In genomic region chr4:20317424-20317985, GRCh38 we compare ENCODE assay signal across 23 cellular contexts.
DNase-seq lines count a peak whose midpoint lies in the region; TF ChIP-seq lines count a peak whose summit lies in the region.
"Had no signal": no experiment of that assay in that cellular context is flagged by ENCODE, and none has a peak within 500 bp of the region (broad histone marks: within the 10 kb centered on the region; RNA-seq: fewer than 3 reads in every experiment).

No MANE protein-coding gene starts in this region.

- BruUV-seq in A673 (replicated peaks; lab: Mats Ljungman, UMichigan): no TSS peak
- no TSS peak for BruUV-seq in MCF 10A (replicated peaks; lab: Mats Ljungman, UMichigan)

- H2AFZ ChIP-seq in MM.1S (ENCODE audit: low read length): peak overlapping the region; percentile 74
- H2AFZ ChIP-seq in fibroblast of lung (ENCODE audit: low read length): peak overlapping the region; percentile 55
- no peak overlapping the region for H2AFZ ChIP-seq in neural progenitor cell (replicated peaks)

- no peak overlapping the region for H3K4me3 ChIP-seq in A673 (ENCODE audit: low read depth, low read length, poor library complexity, severe bottlenecking)
- H3K4me3 ChIP-seq in MM.1S (ENCODE audit: low read length): peak overlapping the region; percentile 24; the same call in 1 of the 2 replicates
- H3K4me3 ChIP-seq in fibroblast of lung (replicated peaks in 1 of 4; ENCODE audit: control extremely low read depth in 1 of 4, insufficient read depth in 1 of 4, low read depth in 3 of 4, low read length in 4 of 4): peak overlapping the region in 3 of 4 experiments; percentile 6 to 31 (median 16)
- H3K4me3 ChIP-seq in neural progenitor cell: no peak overlapping the region
- no peak overlapping the region for H3K4me3 ChIP-seq in CD4-positive, alpha-beta memory T cell (ENCODE audit: low read length in 2 of 2)
- H3K4me3 ChIP-seq: mucosa of descending colon had no signal

- H3K4me1 Mint-ChIP-seq in neural progenitor cell: peaks cover 70% of the 10 kb centered on the region
- no peaks in the 10 kb centered on the region for H3K4me1 Mint-ChIP-seq in CD4-positive, alpha-beta memory T cell
- H3K4me1 Mint-ChIP-seq in MCF 10A (ENCODE audit: insufficient read depth, unreplicated experiment): peaks cover 5% of the 10 kb centered on the region

- no peaks in the 10 kb centered on the region for H3K27me3 ChIP-seq in A673 (replicated peaks; ENCODE audit: insufficient read depth, low read depth, low read length, poor library complexity)
- no peaks in the 10 kb centered on the region for H3K27me3 ChIP-seq in MM.1S (replicated peaks; ENCODE audit: insufficient read depth, low read length)
- no peaks in the 10 kb centered on the region for H3K27me3 ChIP-seq in fibroblast of lung (ENCODE audit: control insufficient read depth, insufficient read depth, low read length)
- no peaks in the 10 kb centered on the region for H3K27me3 ChIP-seq in neural progenitor cell
- H3K27me3 ChIP-seq in CD4-positive, alpha-beta memory T cell (ENCODE audit: insufficient read depth, low read length): no peaks in the 10 kb centered on the region

- H3K36me3 ChIP-seq in A673 (ENCODE audit: insufficient read depth, low read length, poor library complexity, severe bottlenecking) (no peaks in the 10 kb centered on the region), MM.1S (replicated peaks; ENCODE audit: insufficient read depth, low read length) (no peaks in the 10 kb centered on the region), fibroblast of lung (ENCODE audit: control insufficient read depth, insufficient read depth, low read length) (no peaks in the 10 kb centered on the region), neural progenitor cell (no peaks in the 10 kb centered on the region)
- no peaks in the 10 kb centered on the region for H3K36me3 ChIP-seq in CD4-positive, alpha-beta memory T cell (ENCODE audit: insufficient read depth, low read length)

- H3K9me3 ChIP-seq in A673 (ENCODE audit: low read depth, low read length, poor library complexity, severe bottlenecking): no peaks in the 10 kb centered on the region
- no peaks in the 10 kb centered on the region for H3K9me3 ChIP-seq in MM.1S (replicated peaks; ENCODE audit: insufficient read depth, low read length)
- H3K9me3 ChIP-seq in fibroblast of lung (ENCODE audit: control insufficient read depth, insufficient read depth, low read depth, low read length): no peaks in the 10 kb centered on the region
- H3K9me3 ChIP-seq in neural progenitor cell (ENCODE audit: low read depth): no peaks in the 10 kb centered on the region
- no peaks in the 10 kb centered on the region for H3K9me3 ChIP-seq in CD4-positive, alpha-beta memory T cell (ENCODE audit: control insufficient read depth in 1 of 2, low read length in 2 of 2)
- H3K9me3 ChIP-seq: mucosa of descending colon had no signal

- H3K36me3 Mint-ChIP-seq in neural progenitor cell: peaks cover 16% of the 10 kb centered on the region
- H3K36me3 Mint-ChIP-seq in CD4-positive, alpha-beta memory T cell: no peaks in the 10 kb centered on the region
- no peaks in the 10 kb centered on the region for H3K36me3 Mint-ChIP-seq in MCF 10A (ENCODE audit: insufficient read depth, unreplicated experiment)
- H3K36me3 Mint-ChIP-seq: WTC11 had no signal

- POLR2A ChIA-PET in A673 (lab: Charles Lee; ENCODE audit: low non-redundant PET): no interaction called here
- POLR2A ChIA-PET in CD4-positive, alpha-beta memory T cell (lab: Charles Lee; ENCODE audit: partially characterized antibody): no interaction called here
- POLR2A ChIA-PET in MCF 10A (lab: Yijun Ruan, JAX): no interaction called here

- H3K79me2 ChIP-seq in MM.1S (ENCODE audit: low read length) (no peaks in the 10 kb centered on the region), fibroblast of lung (ENCODE audit: control insufficient read depth, insufficient read depth, low read length) (no peaks in the 10 kb centered on the region), neural progenitor cell (ENCODE audit: low read depth) (no peaks in the 10 kb centered on the region)

- CTCF ChIA-PET in A673 (lab: Charles Lee) (no interaction called here), MCF 10A (lab: Yijun Ruan, JAX) (no interaction called here)
- CTCF ChIA-PET in CD4-positive, alpha-beta memory T cell (lab: Charles Lee; ENCODE audit: partially characterized antibody): no interaction called here

- DNase-seq in A673 (ENCODE audit: low spot score): no peak
- DNase-seq in MM.1S: peak; percentile 39
- peak; percentile 30 to 32 for DNase-seq in fibroblast of lung (ENCODE audit: low read depth in 2 of 2)
- no peak for DNase-seq in neural progenitor cell (ENCODE audit: low spot score)
- DNase-seq in posterior vena cava (ENCODE audit: low spot score): no peak
- DNase-seq in CD4-positive, alpha-beta memory T cell: no peak
- DNase-seq in stimulated activated CD8-positive, alpha-beta memory T cell treated with anti-CD3 and anti-CD28 coated beads, Interleukin-4, amount 100 ng/mL, for 48 hours: no peak
- no peak for DNase-seq in MCF 10A (ENCODE audit: unreplicated experiment)
- DNase-seq: 8988T; activated CD8-positive, alpha-beta memory T cell treated with anti-CD3 and anti-CD28 coated beads, Interleukin-2, amount 50 U/mL, for 4 hours; activated effector memory CD4-positive, alpha-beta T cell treated with Interleukin-2 at 50 U/mL for 16 hours; cortex of kidney; GOT3; left ventricle myocardium superior; mucosa of descending colon; NCI-H1436; NCI-H526 treated with DMSO at 0.1 percent for 48 hours; small intestine; stimulated activated CD4-positive, alpha-beta T cell treated with anti-CD3 and anti-CD28 coated beads, Interleukin-2, amount 100 ng/mL, for 48 hours; stimulated activated naive CD4-positive, alpha-beta T cell treated with Interleukin-2 at 50 U/mL for 16 hours; T1000; trophoblast cell had no signal

- peak overlapping the region; percentile 82 for H3K27ac ChIP-seq in A673 (ENCODE audit: low read depth, low read length, poor library complexity, severe bottlenecking)
- H3K27ac ChIP-seq in MM.1S (ENCODE audit: low read length): peak overlapping the region; percentile 76; the same call in 1 of the 2 replicates
- H3K27ac ChIP-seq in fibroblast of lung (ENCODE audit: insufficient read depth, low read length): peak overlapping the region; percentile 8
- H3K27ac ChIP-seq in neural progenitor cell: no peak overlapping the region
- no peak overlapping the region for H3K27ac ChIP-seq in CD4-positive, alpha-beta memory T cell (ENCODE audit: low read depth, low read length)

- H3K4me1 ChIP-seq in A673 (ENCODE audit: insufficient read depth, low read length, poor library complexity, severe bottlenecking) (peaks cover 46% of the 10 kb centered on the region), MM.1S (ENCODE audit: low read length) (peaks cover 23% of the 10 kb centered on the region), fibroblast of lung (ENCODE audit: control insufficient read depth, extremely low read depth, insufficient read depth, low read length) (peaks cover 12% of the 10 kb centered on the region), neural progenitor cell (peaks cover 29% of the 10 kb centered on the region)
- H3K4me1 ChIP-seq in CD4-positive, alpha-beta memory T cell (ENCODE audit: insufficient read depth, low read length): no peaks in the 10 kb centered on the region

- intact Hi-C loops in A673 (cut with micrococcal nuclease; ENCODE audit: unreplicated experiment): loop anchor here (5.0 kb wide), 1 partner anchor 100 kb away; no protein-coding TSS in a partner anchor
- intact Hi-C loops in posterior vena cava (cut with DNase I): no loop called here
- intact Hi-C loops in CD4-positive, alpha-beta memory T cell (cut with micrococcal nuclease): no loop called here
- intact Hi-C loops in MCF 10A (cut with micrococcal nuclease): no loop called here

- H3F3A ChIP-seq in MM.1S (ENCODE audit: insufficient read depth, low read length): peaks cover 11% of the 10 kb centered on the region
- H3F3A ChIP-seq in neural progenitor cell (ENCODE audit: low read depth): no peaks in the 10 kb centered on the region

- H3K27me3 Mint-ChIP-seq in neural progenitor cell (ENCODE audit: insufficient read depth, low read depth): no peaks in the 10 kb centered on the region
- no peaks in the 10 kb centered on the region for H3K27me3 Mint-ChIP-seq in CD4-positive, alpha-beta memory T cell
- no peaks in the 10 kb centered on the region for H3K27me3 Mint-ChIP-seq in MCF 10A (ENCODE audit: insufficient read depth, unreplicated experiment)

- H3K9me3 Mint-ChIP-seq in neural progenitor cell: peaks cover 13% of the 10 kb centered on the region
- peaks cover 0 to 7% (median 0%) of the 10 kb centered on the region in 8 donors for H3K9me3 Mint-ChIP-seq in CD4-positive, alpha-beta memory T cell
- no peaks in the 10 kb centered on the region for H3K9me3 Mint-ChIP-seq in MCF 10A (ENCODE audit: unreplicated experiment)
- H3K9me3 Mint-ChIP-seq: WTC11 had no signal

- H3K27ac Mint-ChIP-seq in neural progenitor cell (peak overlapping the region; percentile 93), MCF 10A (ENCODE audit: low read depth, unreplicated experiment) (no peak overlapping the region)
- no peak overlapping the region for H3K27ac Mint-ChIP-seq in CD4-positive, alpha-beta memory T cell
- H3K27ac Mint-ChIP-seq: WTC11 had no signal

- no peaks in the 10 kb centered on the region for H4K20me1 ChIP-seq in MM.1S (ENCODE audit: insufficient read depth, low read length)
- H4K20me1 ChIP-seq in fibroblast of lung (ENCODE audit: control insufficient read depth, extremely low read depth, insufficient read depth, low read length): no peaks in the 10 kb centered on the region
- no peaks in the 10 kb centered on the region for H4K20me1 ChIP-seq in neural progenitor cell (ENCODE audit: low read depth)

- TF ChIP-seq CTCF in A673 (conservative IDR thresholded peaks at IDR 0.05; ENCODE audit: low read depth, low read length): no peak
- no peak for TF ChIP-seq CTCF in MM.1S (IDR thresholded peaks at IDR 0.05; ENCODE audit: low read length)
- TF ChIP-seq CTCF in fibroblast of lung (conservative IDR thresholded peaks at IDR 0.05 in 1 of 2, IDR thresholded peaks at IDR 0.05 in 1 of 2; ENCODE audit: low read depth in 1 of 2, low read length in 2 of 2): no peak
- no peak for TF ChIP-seq CTCF in neural progenitor cell (IDR thresholded peaks at IDR 0.05)
- TF ChIP-seq CTCF in MCF 10A (IDR thresholded peaks at IDR 0.05; ENCODE audit: unreplicated experiment): no peak

- H3K9ac ChIP-seq in MM.1S (ENCODE audit: low read length) (peak overlapping the region; percentile 42; the same call in 1 of the 2 replicates), fibroblast of lung (ENCODE audit: insufficient read depth, low read length) (no peak overlapping the region), neural progenitor cell (no peak overlapping the region)

- H3K4me3 Mint-ChIP-seq in neural progenitor cell: peak overlapping the region; percentile 76
- no peak overlapping the region for H3K4me3 Mint-ChIP-seq in CD4-positive, alpha-beta memory T cell
- no peak overlapping the region for H3K4me3 Mint-ChIP-seq in MCF 10A (ENCODE audit: unreplicated experiment)
- H3K4me3 Mint-ChIP-seq: WTC11 had no signal

- H3K9me2 ChIP-seq in MM.1S (replicated peaks; ENCODE audit: insufficient read depth, low read length): no peaks in the 10 kb centered on the region

- H3K4me2 ChIP-seq in MM.1S (ENCODE audit: low read depth, low read length) (peak overlapping the region; percentile 82), fibroblast of lung (ENCODE audit: extremely low read depth, insufficient read depth, low read length) (peak overlapping the region; percentile 80), neural progenitor cell (peak overlapping the region; percentile 13)

Comparison
In these comparisons a context has a peak if more than half of its experiments do, and no peak if none do; other contexts are left out.
1. DNase-seq: peak in MM.1S (single experiment) and fibroblast of lung (2 of 2); none in A673 (single experiment), neural progenitor cell (single experiment), posterior vena cava (single experiment), CD4-positive, alpha-beta memory T cell (0 of 5), stimulated activated CD8-positive, alpha-beta memory T cell treated with anti-CD3 and anti-CD28 coated beads, Interleukin-4, amount 100 ng/mL, for 48 hours (single experiment) and MCF 10A (single experiment).
2. H3K27ac ChIP-seq: peak in A673 (single experiment), MM.1S (single experiment) and fibroblast of lung (single experiment); none in neural progenitor cell (single experiment) and CD4-positive, alpha-beta memory T cell (single experiment).
3. H3K4me3 ChIP-seq: peak in MM.1S (single experiment) and fibroblast of lung (3 of 4); none in A673 (single experiment), neural progenitor cell (single experiment) and CD4-positive, alpha-beta memory T cell (0 of 2).
4. H3K4me2 ChIP-seq: peak in every context shown above with its lines; median percentile 82 in MM.1S; 80 in fibroblast of lung; 13 in neural progenitor cell.